23 cellular contexts compared by ENCODE assay signal in genomic region chr2:45011621-45012602, GRCh38. TPM values are rescaled to one million over a fixed set of nuclear protein-coding genes. Genes with fewer than 3 reads are reported as not detected.
DNase-seq lines count a peak whose midpoint lies in the region; ATAC-seq and TF ChIP-seq lines count a peak whose summit lies in the region.
"Had no signal": no experiment of that assay in that cellular context is flagged by ENCODE, and none has a peak within 500 bp of the region (broad histone marks: within the 10 kb centered on the region; RNA-seq: fewer than 3 reads in every experiment).

No MANE protein-coding gene starts in this region.

- H3K9me3 ChIP-seq in CD8-positive, alpha-beta memory T cell (ENCODE audit: low read length) = no peaks in the 10 kb centered on the region
- H3K9me3 ChIP-seq: heart left ventricle, neutrophil, right lobe of liver had no signal

- H3K27me3 ChIP-seq in CD8-positive, alpha-beta memory T cell (ENCODE audit: insufficient read depth, low read length, poor library complexity, severe bottlenecking) = peaks cover 27% of the 10 kb centered on the region
- H3K27me3 ChIP-seq: SJSA1 had no signal

- TF ChIP-seq POLR2A in NB4 (IDR thresholded peaks at IDR 0.05; ENCODE audit: extremely low read depth, insufficient read length) = no peak
- TF ChIP-seq POLR2A in erythroblast (IDR thresholded peaks at IDR 0.05; ENCODE audit: low read length) = no peak

- peaks cover 59 to 71% of the 10 kb centered on the region in 2 donors for H3K27me3 Mint-ChIP-seq in CD8-positive, alpha-beta memory T cell
- no peaks in the 10 kb centered on the region for H3K27me3 Mint-ChIP-seq in osteocyte (ENCODE audit: unreplicated experiment)
- peaks cover 78 to 93% of the 10 kb centered on the region in 2 donors for H3K27me3 Mint-ChIP-seq in stimulated activated naive B cell treated with anti-CD40 and anti-IgM and Interleukin-4, amounts not matched to agents 10 μg/mL and 1 μg/mL and 100 μg/mL, for 72 hours

- no peaks in the 10 kb centered on the region for H3K4me1 ChIP-seq in CD8-positive, alpha-beta memory T cell (ENCODE audit: insufficient read depth, low read length)

- DNase-seq in CD8-positive, alpha-beta memory T cell = no peak
- peak; percentile 24 for DNase-seq in NB4 (ENCODE audit: low read depth)
- DNase-seq in fibroblast of pulmonary artery (ENCODE audit: low read depth) = peak; percentile 12
- no peak for DNase-seq in osteocyte (ENCODE audit: extremely low spot score, unreplicated experiment)
- DNase-seq in erythroblast (lab: John Stamatoyannopoulos, UW) = no peak
- no peak for DNase-seq in stimulated activated naive B cell treated with anti-CD40 and anti-IgM and Interleukin-4, amounts not matched to agents 10 μg/mL and 1 μg/mL and 100 μg/mL, for 72 hours
- DNase-seq: activated CD4-positive, CD25-positive, alpha-beta regulatory T cell treated with anti-CD3 and anti-CD28 coated beads, Interleukin-2, amount 50 U/mL, for 72 hours; activated effector memory CD4-positive, alpha-beta T cell treated with Interleukin-2 at 50 U/mL for 16 hours; COR-L47; effector memory CD4-positive, alpha-beta T cell; EL; heart left ventricle; islet precursor cell; NCI-H1436; right lobe of liver; stimulated activated naive CD8-positive, alpha-beta T cell treated with anti-CD3 and anti-CD28 coated beads, Interleukin-15, Interleukin-2, amounts not matched to agents 100 U/mL and 50 U/mL, for 24 hours; trophoblast cell had no signal

- H3K27ac ChIP-seq in CD8-positive, alpha-beta memory T cell (ENCODE audit: low read depth, low read length) = no peak overlapping the region
- H3K27ac ChIP-seq: neutrophil, right lobe of liver, SJSA1 had no signal

- H3K9me3 Mint-ChIP-seq in CD8-positive, alpha-beta memory T cell = no peaks in the 10 kb centered on the region
- no peaks in the 10 kb centered on the region for H3K9me3 Mint-ChIP-seq in osteocyte (ENCODE audit: unreplicated experiment)
- H3K9me3 Mint-ChIP-seq in stimulated activated naive B cell treated with anti-CD40 and anti-IgM and Interleukin-4, amounts not matched to agents 10 μg/mL and 1 μg/mL and 100 μg/mL, for 72 hours = no peaks in the 10 kb centered on the region
- H3K9me3 Mint-ChIP-seq: central memory CD8-positive, alpha-beta T cell had no signal

- H3K4me3 ChIP-seq in CD8-positive, alpha-beta memory T cell (ENCODE audit: low read length) = no peak overlapping the region
- H3K4me3 ChIP-seq in NB4 (ENCODE audit: low read depth, low read length) (no peak overlapping the region), fibroblast of pulmonary artery (replicated peaks; ENCODE audit: low read depth, low read length) (no peak overlapping the region)
- H3K4me3 ChIP-seq: right lobe of liver had no signal

- no peaks in the 10 kb centered on the region for H3K36me3 Mint-ChIP-seq in CD8-positive, alpha-beta memory T cell
- no peaks in the 10 kb centered on the region for H3K36me3 Mint-ChIP-seq in osteocyte (ENCODE audit: unreplicated experiment)
- H3K36me3 Mint-ChIP-seq in stimulated activated naive B cell treated with anti-CD40 and anti-IgM and Interleukin-4, amounts not matched to agents 10 μg/mL and 1 μg/mL and 100 μg/mL, for 72 hours = no peaks in the 10 kb centered on the region

- no peak for ATAC-seq in GM18868 (IDR thresholded peaks at IDR 0.05; ENCODE audit: unreplicated experiment)
- no peak for ATAC-seq in stimulated activated naive B cell treated with anti-CD40 and anti-IgM and Interleukin-4, amounts not matched to agents 10 μg/mL and 1 μg/mL and 100 μg/mL, for 72 hours (replicated peaks)
- no peak for ATAC-seq in HG02884 (IDR thresholded peaks at IDR 0.05; ENCODE audit: unreplicated experiment)
- ATAC-seq: heart left ventricle; right lobe of liver; stimulated activated naive CD8-positive, alpha-beta T cell treated with anti-CD3 and anti-CD28 coated beads, Interleukin-15, Interleukin-2, amounts not matched to agents 100 U/mL and 50 U/mL, for 24 hours had no signal

- no peaks in the 10 kb centered on the region for H3K36me3 ChIP-seq in CD8-positive, alpha-beta memory T cell (ENCODE audit: insufficient read depth, low read length)
- H3K36me3 ChIP-seq: heart left ventricle, neutrophil, right lobe of liver, SJSA1 had no signal

- TF ChIP-seq CTCF in NB4 (IDR thresholded peaks at IDR 0.05; ENCODE audit: low read depth, low read length) = no peak
- TF ChIP-seq CTCF in fibroblast of pulmonary artery (IDR thresholded peaks at IDR 0.05; ENCODE audit: low read length, missing control alignments) = no peak
- TF ChIP-seq CTCF in osteocyte (IDR thresholded peaks at IDR 0.05) = no peak

- peaks cover 9 to 47% (median 13%) of the 10 kb centered on the region in 3 donors for H3K4me1 Mint-ChIP-seq in CD8-positive, alpha-beta memory T cell
- H3K4me1 Mint-ChIP-seq in osteocyte (ENCODE audit: unreplicated experiment) = peaks cover 41% of the 10 kb centered on the region
- H3K4me1 Mint-ChIP-seq in stimulated activated naive B cell treated with anti-CD40 and anti-IgM and Interleukin-4, amounts not matched to agents 10 μg/mL and 1 μg/mL and 100 μg/mL, for 72 hours = peaks cover 30 to 58% of the 10 kb centered on the region in 2 donors
- H3K4me1 Mint-ChIP-seq: central memory CD8-positive, alpha-beta T cell had no signal

- POLR2A ChIA-PET in CD8-positive, alpha-beta memory T cell (lab: Charles Lee) = no interaction called here

- peak overlapping the region in 4 of 7 donors; percentile 8 to 52 (median 20) for H3K4me3 Mint-ChIP-seq in CD8-positive, alpha-beta memory T cell
- peak overlapping the region; percentile 10 for H3K4me3 Mint-ChIP-seq in osteocyte (ENCODE audit: unreplicated experiment)
- H3K4me3 Mint-ChIP-seq in stimulated activated naive B cell treated with anti-CD40 and anti-IgM and Interleukin-4, amounts not matched to agents 10 μg/mL and 1 μg/mL and 100 μg/mL, for 72 hours = no peak overlapping the region
- H3K4me3 Mint-ChIP-seq: central memory CD8-positive, alpha-beta T cell had no signal

- CTCF ChIA-PET in CD8-positive, alpha-beta memory T cell (lab: Charles Lee) = interaction anchor here (1.3 kb wide), 1 partner anchor 13 kb away, joined by 3 read pairs; no protein-coding TSS in a partner anchor

- H3K27ac Mint-ChIP-seq in CD8-positive, alpha-beta memory T cell = peak overlapping the region in 1 of 8 donors; percentile 10
- H3K27ac Mint-ChIP-seq in osteocyte (ENCODE audit: unreplicated experiment) = peak overlapping the region; percentile 44
- H3K27ac Mint-ChIP-seq in stimulated activated naive B cell treated with anti-CD40 and anti-IgM and Interleukin-4, amounts not matched to agents 10 μg/mL and 1 μg/mL and 100 μg/mL, for 72 hours = no peak overlapping the region

RNA-seq across cellular contexts. Expression of gene SIX2, which starts 2.7 kb away (rescaled TPM):
- under 1 TPM in 1 of 2 experiments, not detected in 1; 0.09 TPM for total RNA-seq in CD8-positive, alpha-beta memory T cell
- not detected for polyA plus RNA-seq in CD8-positive, alpha-beta memory T cell
- total RNA-seq in osteocyte = 42.8 and 45.9 TPM in 2 replicates
- total RNA-seq: fibroblast of lung, right lobe of liver had no signal

Comparison
In these comparisons a context has a peak if more than half of its experiments do, and no peak if none do; other contexts are left out.
1. DNase-seq: peak in NB4 (single experiment) and fibroblast of pulmonary artery (single experiment); none in CD8-positive, alpha-beta memory T cell (0 of 5), osteocyte (single experiment), erythroblast (0 of 2) and stimulated activated naive B cell treated with anti-CD40 and anti-IgM and Interleukin-4, amounts not matched to agents 10 μg/mL and 1 μg/mL and 100 μg/mL, for 72 hours (single experiment).
2. H3K4me3 Mint-ChIP-seq: peak in CD8-positive, alpha-beta memory T cell (4 of 7) and osteocyte (single experiment); none in stimulated activated naive B cell treated with anti-CD40 and anti-IgM and Interleukin-4, amounts not matched to agents 10 μg/mL and 1 μg/mL and 100 μg/mL, for 72 hours (0 of 2).
3. RNA of gene SIX2, which starts 2.7 kb away (total RNA-seq): 42.8 to 45.9 TPM in osteocyte; 0.09 TPM in CD8-positive, alpha-beta memory T cell; every median in the first group is over 10 times any median in the second.